8 cellular contexts compared by ENCODE assay signal in the genomic region with DNA sequence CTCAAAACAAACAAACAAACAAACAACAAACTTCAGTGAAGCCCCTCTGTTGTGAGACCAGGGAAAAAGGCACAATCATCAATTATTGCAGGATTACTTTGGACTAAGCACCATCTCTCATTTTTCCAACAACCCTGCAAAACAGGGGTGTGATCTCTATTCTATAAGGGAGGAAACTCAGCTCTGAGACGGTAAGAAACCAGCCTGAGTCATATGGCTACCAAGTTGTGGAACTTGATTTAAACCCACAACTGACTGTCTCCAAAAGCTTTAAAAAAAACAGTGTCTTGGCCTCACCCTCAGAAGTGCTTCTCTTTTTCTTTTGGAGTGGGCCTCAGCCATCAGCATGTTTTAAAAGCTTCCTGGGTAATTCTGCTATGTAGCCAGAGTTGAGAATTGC. TPM values are rescaled to one million over a fixed set of nuclear protein-coding genes. Genes with fewer than 3 reads are reported as not detected.
DNase-seq lines count a peak whose midpoint lies in the region; ATAC-seq, FAIRE-seq and TF ChIP-seq lines count a peak whose summit lies in the region.

No MANE protein-coding gene starts in this region.

- H4K20me1 ChIP-seq in GM12878 (ENCODE audit: control insufficient read depth, insufficient read depth): no peaks in the 10 kb centered on the region

- POLR2A ChIA-PET in A549 (lab: Yijun Ruan, JAX) (no interaction called here), GM12878 (lab: Charles Lee) (interaction anchor here (0.7 to 2.3 kb wide), 6 partner anchors 9 to 49 kb away, joined by 3 to 14 read pairs (median 6); no protein-coding TSS in a partner anchor)

- no peak overlapping the region for H3K4me3 Mint-ChIP-seq in stimulated activated naive B cell treated with anti-CD40 and anti-IgM and Interleukin-4, amounts not matched to agents 10 μg/mL and 1 μg/mL and 100 μg/mL, for 72 hours

- H3K4me1 Mint-ChIP-seq in stimulated activated naive B cell treated with anti-CD40 and anti-IgM and Interleukin-4, amounts not matched to agents 10 μg/mL and 1 μg/mL and 100 μg/mL, for 72 hours: peaks cover 9 to 36% of the 10 kb centered on the region in 2 donors

- CTCF ChIA-PET in A549 (lab: Yijun Ruan, JAX): interaction anchor here (0.6 to 1.6 kb wide), 4 partner anchors 14 to 107 kb away, joined by 3 to 4 read pairs (median 4); no protein-coding TSS in a partner anchor
- CTCF ChIA-PET in GM12878 (lab: Yijun Ruan, JAX): interaction anchor here (0.7 to 7.4 kb wide), 6 partner anchors 8 to 111 kb away, joined by 3 to 38 read pairs (median 5); no protein-coding TSS in a partner anchor

- H3K27ac Mint-ChIP-seq in stimulated activated naive B cell treated with anti-CD40 and anti-IgM and Interleukin-4, amounts not matched to agents 10 μg/mL and 1 μg/mL and 100 μg/mL, for 72 hours: peak overlapping the region; percentile 14

- H3K9me3 ChIP-seq in A549 (peaks cover 11% of the 10 kb centered on the region; the same call in 2 of the 3 replicates), GM12878 (replicated peaks; ENCODE audit: control insufficient read depth, insufficient read depth, low read length) (peaks cover 16% of the 10 kb centered on the region)

- no peaks in the 10 kb centered on the region for H3K79me2 ChIP-seq in GM12878 (ENCODE audit: control insufficient read depth, insufficient read depth, low read length)

- peaks cover 0 to 2% of the 10 kb centered on the region in 2 experiments; a peak in 2 of 4 replicates for H3K36me3 ChIP-seq in GM12878 (ENCODE audit: control insufficient read depth in 2 of 2, insufficient read depth in 2 of 2, low read length in 1 of 2)

- SMC1A ChIA-PET in GM12878 (lab: Charles Lee; ENCODE audit: uncharacterized antibody, unreplicated experiment): interaction anchor here (0.8 to 8.9 kb wide), 14 partner anchors 9 to 303 kb away, joined by 3 to 137 read pairs (median 4); no protein-coding TSS in a partner anchor

- TF ChIP-seq RAD21 in A549 (conservative IDR thresholded peaks at IDR 0.05 in 1 of 2, IDR thresholded peaks at IDR 0.05 in 1 of 2) (no peak), GM12878 (IDR thresholded peaks at IDR 0.05; ENCODE audit: insufficient read depth, low read depth, low read length) (no peak)

- TF ChIP-seq CTCF in A549 (IDR thresholded peaks at IDR 0.05) (no peak), GM12878 (IDR thresholded peaks at IDR 0.05 in 2 of 3, conservative IDR thresholded peaks at IDR 0.05 in 1 of 3; ENCODE audit: control insufficient read depth in 2 of 3, extremely low read depth in 1 of 3, insufficient read depth in 1 of 3, low read depth in 3 of 3, low read length in 3 of 3) (no peak)

- H3K4me1 ChIP-seq in A549 (peaks cover 25% of the 10 kb centered on the region), GM12878 (ENCODE audit: control insufficient read depth, insufficient read depth, low read length) (peaks cover 24% of the 10 kb centered on the region)

- no peaks in the 10 kb centered on the region for H3K27me3 Mint-ChIP-seq in stimulated activated naive B cell treated with anti-CD40 and anti-IgM and Interleukin-4, amounts not matched to agents 10 μg/mL and 1 μg/mL and 100 μg/mL, for 72 hours

- no TSS peak for BruUV-seq in GM12878 (replicated peaks; lab: Mats Ljungman, UMichigan)

- RAD21 ChIA-PET in GM12878 (lab: Charles Lee; ENCODE audit: unreplicated experiment): interaction anchor here (0.7 to 4.5 kb wide), 18 partner anchors 10 to 212 kb away, joined by 3 to 33 read pairs (median 4); no protein-coding TSS in a partner anchor

- peaks cover 0 to 7% of the 10 kb centered on the region in 2 donors for H3K9me3 Mint-ChIP-seq in stimulated activated naive B cell treated with anti-CD40 and anti-IgM and Interleukin-4, amounts not matched to agents 10 μg/mL and 1 μg/mL and 100 μg/mL, for 72 hours

- no peak overlapping the region for H3K9ac ChIP-seq in GM12878 (ENCODE audit: control insufficient read depth, insufficient read depth, low read length)

- H3K27ac ChIP-seq in A549 (peak overlapping the region in 1 of 2 experiments; percentile 85; a peak in 2 of 6 replicates), GM12878 (ENCODE audit: control insufficient read depth, insufficient read depth) (no peak overlapping the region; the same call in 1 of the 2 replicates)

- no peak for FAIRE-seq in A549 (lab: Jason Lieb, UNC)
- FAIRE-seq in GM12878 (lab: Jason Lieb, UNC): peak; percentile 94

- ATAC-seq in A549 (no peak), GM19328 (IDR thresholded peaks at IDR 0.05; ENCODE audit: unreplicated experiment) (peak; percentile 81), HG03378 (IDR thresholded peaks at IDR 0.05; ENCODE audit: unreplicated experiment) (peak; percentile 82), GM12878 (peak; percentile 96)
- peak; percentile 99 for ATAC-seq in stimulated activated naive B cell treated with anti-CD40 and anti-IgM and Interleukin-4, amounts not matched to agents 10 μg/mL and 1 μg/mL and 100 μg/mL, for 72 hours (replicated peaks)

- TF ChIP-seq POLR2A in A549 (IDR thresholded peaks at IDR 0.05; ENCODE audit: low read length) (no peak), GM12878 (IDR thresholded peaks at IDR 0.05; ENCODE audit: low read depth, low read length) (no peak)

- H3K4me3 ChIP-seq in A549: no peak overlapping the region
- H3K4me3 ChIP-seq in GM12878: no peak overlapping the region

- H3K4me2 ChIP-seq in A549: no peak overlapping the region
- peak overlapping the region; percentile 63 for H3K4me2 ChIP-seq in GM12878 (ENCODE audit: control insufficient read depth, insufficient read depth)

- 76% methylated on average over 1 of the region's 1 CpG for WGBS in A549 (ENCODE audit: missing lambda C conversion rate)
- WGBS in GM12878 (ENCODE audit: insufficient coverage, insufficient replicate concordance, low lambda C conversion rate, missing lambda C conversion rate): 0% methylated on average over 1 of the region's 1 CpG

- TF ChIP-seq EP300 in A549 (IDR thresholded peaks at IDR 0.05) (no peak), GM12878 (IDR thresholded peaks at IDR 0.05; ENCODE audit: borderline replicate concordance in 1 of 2, control insufficient read depth in 1 of 2, low read depth in 2 of 2, low read length in 2 of 2) (peak in 1 of 2 experiments; percentile 78; a peak in 1 of 4 replicates)

- H2AFZ ChIP-seq in GM12878 (ENCODE audit: control insufficient read depth, low read depth, low read length): no peak overlapping the region

- H3K27me3 ChIP-seq in GM12878 (replicated peaks in 1 of 2; ENCODE audit: control insufficient read depth in 2 of 2, insufficient read depth in 2 of 2, low read length in 1 of 2): no peaks in the 10 kb centered on the region

- in situ Hi-C loops in GM12878 (cut with MboI): no loop called here

- DNase-seq in A549 (ENCODE audit: low read depth in 1 of 2, low spot score in 1 of 2): no peak
- peak; percentile 53 for DNase-seq in GM12878 (ENCODE audit: low read depth, low spot score)
- DNase-seq in stimulated activated naive B cell treated with anti-CD40 and anti-IgM and Interleukin-4, amounts not matched to agents 10 μg/mL and 1 μg/mL and 100 μg/mL, for 72 hours: peak; percentile 24
- DNase-seq in NCI-H2171 (lab: John Stamatoyannopoulos, UW): no peak
- no peak for DNase-seq in NCI-H510A (lab: John Stamatoyannopoulos, UW)
- no peak for DNase-seq in NCI-H2171 treated with DMSO at 0.1 percent for 48 hours (lab: John Stamatoyannopoulos, UW)

- intact Hi-C loops in GM12878 (cut with micrococcal nuclease; ENCODE audit: unreplicated experiment): no loop called here

- H3K36me3 Mint-ChIP-seq in stimulated activated naive B cell treated with anti-CD40 and anti-IgM and Interleukin-4, amounts not matched to agents 10 μg/mL and 1 μg/mL and 100 μg/mL, for 72 hours: peaks cover 18 to 40% of the 10 kb centered on the region in 2 donors

TF ChIP-seq in A549, 52 proteins besides CTCF, POLR2A, EP300 and RAD21:
- TF ChIP-seq GATA3 (IDR thresholded peaks at IDR 0.05; ENCODE audit: borderline replicate concordance): no peak
- no peak for TF ChIP-seq KDM5A (IDR thresholded peaks at IDR 0.05)
- TF ChIP-seq MAFK (IDR thresholded peaks at IDR 0.05; ENCODE audit: partially characterized antibody): peak; percentile 36

TF ChIP-seq in GM12878, 131 proteins besides CTCF, POLR2A, EP300 and RAD21 (continues in another document):
- TF ChIP-seq TCF12 (IDR thresholded peaks at IDR 0.05; ENCODE audit: low read depth, low read length): no peak
- 0 out of 2 replicates have a peak, but pooled peaks have one; percentile 41 for TF ChIP-seq GABPA (IDR thresholded peaks at IDR 0.05; ENCODE audit: low read depth)
- no peak for TF ChIP-seq KDM1A (IDR thresholded peaks at IDR 0.05; ENCODE audit: borderline replicate concordance)
- no peak for TF ChIP-seq SRF (IDR thresholded peaks at IDR 0.05; ENCODE audit: low read depth in 2 of 2, low read length in 2 of 2)
- TF ChIP-seq SIX5 (IDR thresholded peaks at IDR 0.05; ENCODE audit: low read depth, low read length, severe bottlenecking): no peak
- TF ChIP-seq RCOR1 (conservative IDR thresholded peaks at IDR 0.05; ENCODE audit: low read depth, low read length): no peak
- TF ChIP-seq ZSCAN29 (IDR thresholded peaks at IDR 0.05): no peak
- TF ChIP-seq RBBP5 (conservative IDR thresholded peaks at IDR 0.05): no peak
- TF ChIP-seq STAT3 (IDR thresholded peaks at IDR 0.05; ENCODE audit: low read depth, low read length): no peak
- TF ChIP-seq KLF5 (IDR thresholded peaks at IDR 0.05; ENCODE audit: partially characterized antibody): no peak

RNA-seq across cellular contexts. Expression of gene RIN3, which starts 49.8 kb away (rescaled TPM):
- polyA plus RNA-seq in A549 (2011; rRNA removed) (5.6 and 8.1 TPM in 2 replicates), A549 (2017; fragmentation: RNase III; extraction: RNeasy Plus Mini Kit Qiagen cat#74134 plus additional on column Dnase treatment) (14.5 to 17.6 TPM (median 15.7 TPM) in 3 replicates), GM12878 (2011; rRNA removed) (5.4 and 10.3 TPM in 2 replicates), GM12878 (2014; fragmentation: Illumina TruSeq; extraction: Trizol) (3.2 and 6.4 TPM in 2 replicates), GM12878 (2014; fragmentation: Nextera tagmentation; extraction: Ambion mirVana) (under 1 TPM; 0.91 to 0.95 TPM), GM12878 (2014; rRNA removed) (10.0 and 14.3 TPM in 2 replicates), GM12878 (2016; fragmentation: Nextera tagmentation; extraction: Ambion mirVana) (1 to 10 TPM; 6.3 to 6.7 TPM)
- polyA plus RNA-seq in A549 (2012; cell fraction: cytosol; rRNA removed): 10.2 and 14.2 TPM in 2 replicates
- polyA plus RNA-seq in A549 (2012; cell fraction: nucleus; rRNA removed): 14.1 and 18.1 TPM in 2 replicates
- 12.7 and 15.4 TPM in 2 replicates for polyA minus RNA-seq in A549 (2011; rRNA and poly(A)+ RNA removed)
- total RNA-seq in GM12878 (2013; cell fraction: nucleolus; rRNA removed): 78.3 and 86.3 TPM in 2 replicates
- total RNA-seq in GM12878 (2014; rRNA removed) (4.6 and 5.6 TPM in 2 replicates), GM12878 (2014; rRNA removed; fragmentation: Illumina TruSeq; extraction: Trizol) (3.5 and 4.7 TPM in 2 replicates), GM12878 (2021) (21.8 and 23.3 TPM in 2 replicates)
- 3.7 TPM for polyA plus RNA-seq in GM12878 (2011; ENCODE audit: low read depth)
- 12.8 and 13.0 TPM in 2 replicates for polyA plus RNA-seq in GM12878 (2011; cell fraction: cytosol; rRNA removed)
- polyA plus RNA-seq in GM12878 (2011; cell fraction: nucleus; rRNA removed): 27.3 and 31.5 TPM in 2 replicates
- 9.1 and 12.8 TPM in 2 replicates for polyA plus RNA-seq in GM12878 (2012)
- polyA minus RNA-seq in GM12878 (2011; rRNA and poly(A)+ RNA removed): 20.2 and 34.1 TPM in 2 replicates
- polyA minus RNA-seq in GM12878 (2011; cell fraction: cytosol; rRNA and poly(A)+ RNA removed): 14.3 and 17.9 TPM in 2 replicates
- 23.7 and 38.9 TPM in 2 replicates for polyA minus RNA-seq in GM12878 (2011; cell fraction: nucleus; rRNA and poly(A)+ RNA removed)

Comparison
In these comparisons a context has a peak if more than half of its experiments do, and no peak if none do; other contexts are left out.
1. ATAC-seq: peak in GM19328 (single experiment), HG03378 (single experiment), GM12878 (single experiment) and stimulated activated naive B cell treated with anti-CD40 and anti-IgM and Interleukin-4, amounts not matched to agents 10 μg/mL and 1 μg/mL and 100 μg/mL, for 72 hours (2 of 2); none in A549 (0 of 2).
2. DNase-seq: peak in GM12878 (single experiment) and stimulated activated naive B cell treated with anti-CD40 and anti-IgM and Interleukin-4, amounts not matched to agents 10 μg/mL and 1 μg/mL and 100 μg/mL, for 72 hours (single experiment); none in A549 (0 of 2), NCI-H2171 (single experiment), NCI-H510A (single experiment) and NCI-H2171 treated with DMSO at 0.1 percent for 48 hours (single experiment).
3. Of the 24 proteins assayed by ChIP-seq in both GM12878 and A549: peak only in GM12878: JUNB; only in A549: none; in both: none; in neither: 21; mixed calls (peak in some experiments, not most) for 2.